Comparison of ENCODE assay signal across 1 cellular context in genomic region chr11:105392546-105392945, GRCh38.
TF ChIP-seq lines count a peak whose summit lies in the region.

No MANE protein-coding gene starts in this region.

TF ChIP-seq in IMR-90, 13 proteins besides CTCF, POLR2A, EP300 and RAD21 (continued from another document):
- TF ChIP-seq CEBPB (IDR thresholded peaks at IDR 0.05; ENCODE audit: low read depth, low read length): peak; percentile 39; the same call in 1 of the 2 replicates
- TF ChIP-seq FOS (IDR thresholded peaks at IDR 0.05; ENCODE audit: low read depth, low read length): no peak
